ENCODE assay signal across 8 cellular contexts in genomic region chr17:41689497-41690299, GRCh38. TPM values are rescaled to one million over a fixed set of nuclear protein-coding genes. Genes with fewer than 3 reads are reported as not detected.
DNase-seq lines count a peak whose midpoint lies in the region; ATAC-seq and TF ChIP-seq lines count a peak whose summit lies in the region.

No MANE protein-coding gene starts in this region.

- H3K27ac Mint-ChIP-seq in CD8-positive, alpha-beta memory T cell: peak overlapping the region; percentile 99 to 100 (median 99)

- peak overlapping the region; percentile 100 for H3K27ac ChIP-seq in CD8-positive, alpha-beta memory T cell (ENCODE audit: low read depth, low read length)
- peak overlapping the region; percentile 97 to 100 for H3K27ac ChIP-seq in breast epithelium

- peaks cover 0 to 17% of the 10 kb centered on the region in 2 donors for H3K27me3 Mint-ChIP-seq in CD8-positive, alpha-beta memory T cell

- CTCF ChIA-PET in CD8-positive, alpha-beta memory T cell (lab: Charles Lee): interaction anchor here (0.6 to 8.7 kb wide), 6 partner anchors 11 to 122 kb away, joined by 3 to 129 read pairs (median 6); partner anchors contain the start of gene P3H4

- POLR2A ChIA-PET in CD8-positive, alpha-beta memory T cell (lab: Charles Lee): interaction anchor here (0.5 to 5.5 kb wide), 13 partner anchors 11 to 1470 kb away, joined by 3 to 178 read pairs (median 4); partner anchors contain the start of genes DNAJC7, KLHL11 and WIPF2

- no peaks in the 10 kb centered on the region for H3K9me3 ChIP-seq in CD8-positive, alpha-beta memory T cell (ENCODE audit: low read length)
- H3K9me3 ChIP-seq in breast epithelium: no peaks in the 10 kb centered on the region

- no peaks in the 10 kb centered on the region for H3K9me3 Mint-ChIP-seq in CD8-positive, alpha-beta memory T cell

- H3K4me1 ChIP-seq in CD8-positive, alpha-beta memory T cell (ENCODE audit: insufficient read depth, low read length): peaks cover 31% of the 10 kb centered on the region
- peaks cover 8 to 16% of the 10 kb centered on the region in 2 donors for H3K4me1 ChIP-seq in breast epithelium

- intact Hi-C loops in breast epithelium (cut with DNase I; ENCODE audit: low total_unique reads) (no loop called here), left colon (cut with DNase I, micrococcal nuclease) (no loop called here), posterior cingulate gyrus (cut with DNase I) (no loop called here)

- peak in 4 of 5 donors; percentile 39 to 65 (median 63) for DNase-seq in CD8-positive, alpha-beta memory T cell
- peak; percentile 84 for DNase-seq in HT-29 (ENCODE audit: low spot score)
- DNase-seq in SK-N-DZ (ENCODE audit: low spot score): peak; percentile 77
- DNase-seq in breast epithelium (ENCODE audit: low spot score in 2 of 2): peak in 1 of 2 donors; percentile 32
- peak; percentile 40 to 44 for DNase-seq in left colon
- peak; percentile 66 for DNase-seq in stimulated activated CD8-positive, alpha-beta memory T cell treated with anti-CD3 and anti-CD28 coated beads, Interleukin-4, amount 100 ng/mL, for 48 hours
- DNase-seq in posterior cingulate gyrus: no peak

- no peak for TF ChIP-seq POLR2A in breast epithelium (IDR thresholded peaks at IDR 0.05)

- peaks cover 34 to 47% (median 39%) of the 10 kb centered on the region in 3 donors for H3K4me1 Mint-ChIP-seq in CD8-positive, alpha-beta memory T cell

- peaks cover 50% of the 10 kb centered on the region for H3K36me3 ChIP-seq in CD8-positive, alpha-beta memory T cell (ENCODE audit: insufficient read depth, low read length)
- H3K36me3 ChIP-seq in breast epithelium: no peaks in the 10 kb centered on the region

- peaks cover 20 to 62% (median 20%) of the 10 kb centered on the region in 3 donors for H3K36me3 Mint-ChIP-seq in CD8-positive, alpha-beta memory T cell

- peak overlapping the region; percentile 96 to 100 (median 98) for H3K4me3 Mint-ChIP-seq in CD8-positive, alpha-beta memory T cell

- peak overlapping the region; percentile 94 for H3K4me3 ChIP-seq in CD8-positive, alpha-beta memory T cell (ENCODE audit: low read length)
- peak overlapping the region; percentile 74 to 88 (median 86) for H3K4me3 ChIP-seq in breast epithelium

- no peak for ATAC-seq in left colon
- ATAC-seq in GM21576 (IDR thresholded peaks at IDR 0.05; ENCODE audit: unreplicated experiment): no peak

- H3K27me3 ChIP-seq in CD8-positive, alpha-beta memory T cell (ENCODE audit: insufficient read depth, low read length, poor library complexity, severe bottlenecking): no peaks in the 10 kb centered on the region
- no peaks in the 10 kb centered on the region for H3K27me3 ChIP-seq in breast epithelium

- TF ChIP-seq CTCF in breast epithelium (IDR thresholded peaks at IDR 0.05): peak; percentile 65 to 89 (median 87)

RNA-seq across cellular contexts. Expression of gene EIF1, which starts 1.0 kb away (rescaled TPM):
- total RNA-seq in CD8-positive, alpha-beta memory T cell: 1,000 to 10,000 TPM; 1,446 to 1,504 TPM
- 1,526 TPM for polyA plus RNA-seq in CD8-positive, alpha-beta memory T cell
- 81.6 and 91.6 TPM in 2 replicates for total RNA-seq in HT-29 (2014; rRNA removed; shearing (Covaris generic))
- polyA plus RNA-seq in SK-N-DZ (2014; cell fraction: cytosol; rRNA removed): 85.8 and 129 TPM in 2 replicates
- polyA plus RNA-seq in SK-N-DZ (2014; cell fraction: nucleus; rRNA removed): 194 and 234 TPM in 2 replicates
- total RNA-seq in breast epithelium: 100 to 1,000 TPM; 217 to 850 (median 260) TPM
- total RNA-seq in left colon: 100 to 1,000 TPM; 596 to 603 TPM

RNA-seq across cellular contexts. Expression of gene GAST, which starts 22.4 kb away (rescaled TPM):
- not detected for total RNA-seq in CD8-positive, alpha-beta memory T cell
- polyA plus RNA-seq in CD8-positive, alpha-beta memory T cell: not detected
- total RNA-seq in HT-29 (2014; rRNA removed; shearing (Covaris generic)): not detected in 2 replicates
- not detected in 2 replicates for polyA plus RNA-seq in SK-N-DZ (2014; cell fraction: cytosol; rRNA removed)
- not detected in 2 replicates for polyA plus RNA-seq in SK-N-DZ (2014; cell fraction: nucleus; rRNA removed)
- total RNA-seq in breast epithelium (not detected), left colon (not detected)

RNA-seq across cellular contexts. Expression of gene HAP1, which starts 44.7 kb away (rescaled TPM):
- under 1 TPM; 0.13 to 0.18 TPM for total RNA-seq in CD8-positive, alpha-beta memory T cell
- polyA plus RNA-seq in CD8-positive, alpha-beta memory T cell: not detected
- not detected in 2 replicates for total RNA-seq in HT-29 (2014; rRNA removed; shearing (Covaris generic))
- 0.02 and 0.29 TPM in 2 replicates for polyA plus RNA-seq in SK-N-DZ (2014; cell fraction: cytosol; rRNA removed)
- polyA plus RNA-seq in SK-N-DZ (2014; cell fraction: nucleus; rRNA removed): 0.22 and 0.57 TPM in 2 replicates
- total RNA-seq in breast epithelium: 1 to 10 TPM in 1 of 3 donors, under 1 TPM in 1, not detected in 1; 0.33 to 2.2 TPM
- under 1 TPM; 0.42 to 0.73 TPM for total RNA-seq in left colon

Comparison
In these comparisons a context has a peak if more than half of its experiments do, and no peak if none do; other contexts are left out.
1. DNase-seq: peak in CD8-positive, alpha-beta memory T cell (4 of 5), HT-29 (single experiment), SK-N-DZ (single experiment), left colon (2 of 2) and stimulated activated CD8-positive, alpha-beta memory T cell treated with anti-CD3 and anti-CD28 coated beads, Interleukin-4, amount 100 ng/mL, for 48 hours (single experiment); none in posterior cingulate gyrus (0 of 10).